ENCODE assay signal across 22 cellular contexts in the genomic region with DNA sequence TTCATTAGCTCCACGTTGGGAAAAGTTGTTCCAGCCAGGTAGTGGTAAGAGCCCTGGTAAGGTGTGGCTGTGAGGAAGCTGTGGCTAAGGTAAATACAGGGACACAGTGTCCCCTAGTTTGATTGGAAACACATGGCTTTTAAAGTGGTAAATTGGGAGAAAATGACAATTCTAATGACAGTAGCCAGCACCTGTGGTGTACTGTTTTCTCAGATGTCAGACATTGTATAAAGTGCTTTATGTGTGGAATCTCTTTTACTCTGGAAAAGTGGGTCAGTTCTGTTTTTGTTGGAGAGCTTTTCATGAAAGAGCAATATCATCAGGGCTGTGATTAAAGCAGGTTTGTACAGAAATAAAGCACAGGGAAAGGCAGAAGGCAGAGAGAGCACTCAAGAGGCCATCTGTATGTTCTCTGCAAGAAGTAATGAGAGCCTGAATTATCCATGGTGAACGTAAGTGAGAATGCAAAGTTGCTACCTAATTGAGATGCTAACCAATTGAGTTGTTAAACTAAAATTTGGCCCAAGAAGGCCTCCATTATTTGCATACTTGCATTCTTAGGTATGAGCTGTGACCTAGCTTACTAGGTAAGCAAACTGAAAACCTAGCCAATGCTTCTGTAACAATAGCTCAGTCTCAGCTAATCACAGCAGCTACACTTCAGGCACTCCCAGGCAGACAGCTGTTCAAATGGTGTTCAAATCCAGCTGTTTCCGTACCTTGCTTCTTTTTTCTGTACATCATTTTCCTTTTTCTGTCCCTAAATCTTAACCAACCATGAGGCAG. TPM values are rescaled to one million over a fixed set of nuclear protein-coding genes. Genes with fewer than 3 reads are reported as not detected.
A peak's percentile ranks its signal among the peaks of the same experiment; 100 is the strongest.
DNase-seq lines count a peak whose midpoint lies in the region; ATAC-seq and TF ChIP-seq lines count a peak whose summit lies in the region.
"Had no signal": no experiment of that assay in that cellular context is flagged by ENCODE, and none has a peak within 500 bp of the region (broad histone marks: within the 10 kb centered on the region; RNA-seq: fewer than 3 reads in every experiment).

No MANE protein-coding gene starts in this region.

- H3K79me2 ChIP-seq in H9 (ENCODE audit: insufficient read depth, low read length), result no peaks in the 10 kb centered on the region
- no peaks in the 10 kb centered on the region for H3K79me2 ChIP-seq in SK-N-SH (ENCODE audit: insufficient read depth)
- H3K79me2 ChIP-seq: parathyroid adenoma had no signal

- no peak overlapping the region for H4K91ac ChIP-seq in H9 (ENCODE audit: insufficient read length, low read depth, low read length)

- H3K4me3 Mint-ChIP-seq in H9 (no peak overlapping the region), nephron (no peak overlapping the region)
- H3K4me3 Mint-ChIP-seq: activated T-cell treated with anti-CD3 and anti-CD28 coated beads, Interleukin-2, amount 50 U/mL, for 72 hours; CD8-positive, alpha-beta T cell; stimulated activated naive B cell treated with anti-CD40 and anti-IgM and Interleukin-4, amounts not matched to agents 10 μg/mL and 1 μg/mL and 100 μg/mL, for 72 hours had no signal

- H3K4me3 ChIP-seq in SK-N-SH (ENCODE audit: low read depth in 2 of 2, low read length in 1 of 2), result no peak overlapping the region
- H3K4me3 ChIP-seq: MG63, thyroid gland had no signal

- H2BK15ac ChIP-seq in H9 (ENCODE audit: low read depth, low read length), result no peak overlapping the region

- H2AK5ac ChIP-seq in H9 (ENCODE audit: insufficient read length, low read length), result no peak overlapping the region

- H3K9me2 ChIP-seq in SK-N-SH, result no peaks in the 10 kb centered on the region

- no peaks in the 10 kb centered on the region for H3F3A ChIP-seq in SK-N-SH (replicated peaks; ENCODE audit: insufficient read depth)

- no peak overlapping the region for H3K56ac ChIP-seq in H9 (ENCODE audit: insufficient read length, low read depth, low read length)

- H3K9me3 Mint-ChIP-seq in H9, result no peaks in the 10 kb centered on the region; a peak in 1 of 5 replicates
- H3K9me3 Mint-ChIP-seq in nephron, result no peaks in the 10 kb centered on the region
- H3K9me3 Mint-ChIP-seq: activated T-cell treated with anti-CD3 and anti-CD28 coated beads, Interleukin-2, amount 50 U/mL, for 72 hours; CD8-positive, alpha-beta T cell had no signal

- H3K9me3 ChIP-seq in H9 (ENCODE audit: control insufficient read depth, low read depth, low read length) (no peaks in the 10 kb centered on the region), SK-N-SH (no peaks in the 10 kb centered on the region)
- H3K9me3 ChIP-seq: MG63, thyroid gland had no signal

- no peaks in the 10 kb centered on the region for H3K23me2 ChIP-seq in H9 (ENCODE audit: insufficient read length, low read depth, low read length, poor library complexity, severe bottlenecking)

- no peak overlapping the region for H3K4me2 ChIP-seq in H9 (ENCODE audit: insufficient read depth, insufficient read length, low read length)
- H3K4me2 ChIP-seq in SK-N-SH, result no peak overlapping the region

- H3K4me1 ChIP-seq in H9 (ENCODE audit: insufficient read depth, low read length), result peaks cover 11% of the 10 kb centered on the region
- peaks cover 0 to 19% of the 10 kb centered on the region in 2 experiments; a peak in 2 of 4 replicates for H3K4me1 ChIP-seq in SK-N-SH (ENCODE audit: control insufficient read depth in 1 of 2, insufficient read depth in 2 of 2, low read depth in 1 of 2, low read length in 1 of 2)
- H3K4me1 ChIP-seq: parathyroid adenoma, thyroid gland had no signal

- H3K9ac ChIP-seq in H9 (ENCODE audit: extremely low read depth, insufficient read length, low read length), result no peak overlapping the region
- H3K9ac ChIP-seq in SK-N-SH, result no peak overlapping the region
- H3K9ac ChIP-seq: parathyroid adenoma had no signal

- DNase-seq in H9 (no peak), NCI-H1930 (lab: John Stamatoyannopoulos, UW) (peak; percentile 58 to 82), SK-N-SH (peak; percentile 37), posterior cingulate gyrus (no peak)
- DNase-seq: activated naive CD4-positive, alpha-beta T cell treated with anti-CD3 and anti-CD28 coated beads, Interleukin-2, amount 50 U/mL, for 16 hours; activated T-cell treated with anti-CD3 and anti-CD28 coated beads, Interleukin-2, amount 50 U/mL, for 72 hours; anterior cingulate cortex; CD8-positive, alpha-beta T cell; central memory CD4-positive, alpha-beta T cell; DMS79 treated with DMSO at 0.1 percent for 48 hours; foreskin fibroblast; islet precursor cell; MG63; NCI-H2029; NK-92 treated with Interleukin-12 subunit alpha and Interleukin-12 subunit beta, amount 100 ng/mL, for 24 hours; stimulated activated CD4-positive, alpha-beta T cell treated with anti-CD3 and anti-CD28 coated beads, Interleukin-2, amount 100 ng/mL, for 24 hours; stimulated activated naive B cell treated with anti-CD40 and anti-IgM and Interleukin-4, amounts not matched to agents 10 μg/mL and 1 μg/mL and 100 μg/mL, for 72 hours; thyroid gland had no signal

- H3K27me3 ChIP-seq in H9 (ENCODE audit: insufficient read depth, low read length) (no peaks in the 10 kb centered on the region), SK-N-SH (ENCODE audit: insufficient read depth) (no peaks in the 10 kb centered on the region)
- H3K27me3 ChIP-seq: MG63, thyroid gland had no signal

- no peak overlapping the region for H2BK20ac ChIP-seq in H9 (ENCODE audit: low read depth, low read length, poor library complexity, severe bottlenecking)

- no peak overlapping the region for H3K14ac ChIP-seq in H9 (ENCODE audit: insufficient read depth, low read length)

- no peaks in the 10 kb centered on the region for H3K36me3 ChIP-seq in SK-N-SH (replicated peaks in 1 of 2; ENCODE audit: control insufficient read depth in 1 of 2, insufficient read depth in 2 of 2, low read length in 1 of 2)
- H3K36me3 ChIP-seq: MG63, thyroid gland had no signal

- intact Hi-C loops in posterior cingulate gyrus (cut with DNase I), result no loop called here

- H3K18ac ChIP-seq in H9 (ENCODE audit: insufficient read length, low read depth, low read length), result no peak overlapping the region

- H3K23ac ChIP-seq in H9 (ENCODE audit: insufficient read length, low read depth, low read length), result no peak overlapping the region

- H2BK120ac ChIP-seq in H9 (ENCODE audit: low read depth, low read length, poor library complexity, severe bottlenecking), result no peak overlapping the region

- peaks cover 0 to 5% (median 4%) of the 10 kb centered on the region in 3 experiments; a peak in 3 of 7 replicates for H3K36me3 Mint-ChIP-seq in H9 (ENCODE audit: insufficient read depth in 1 of 3, low read depth in 3 of 3)
- H3K36me3 Mint-ChIP-seq in nephron (ENCODE audit: low read depth), result no peaks in the 10 kb centered on the region
- H3K36me3 Mint-ChIP-seq: CD8-positive, alpha-beta T cell; stimulated activated naive B cell treated with anti-CD40 and anti-IgM and Interleukin-4, amounts not matched to agents 10 μg/mL and 1 μg/mL and 100 μg/mL, for 72 hours had no signal

- H3K4me1 Mint-ChIP-seq in H9, result peaks cover 19 to 30% of the 10 kb centered on the region in 2 experiments
- H3K4me1 Mint-ChIP-seq in nephron, result peaks cover 32% of the 10 kb centered on the region
- H3K4me1 Mint-ChIP-seq: stimulated activated naive B cell treated with anti-CD40 and anti-IgM and Interleukin-4, amounts not matched to agents 10 μg/mL and 1 μg/mL and 100 μg/mL, for 72 hours had no signal

- TF ChIP-seq CTCF in H9 (conservative IDR thresholded peaks at IDR 0.05), result no peak
- TF ChIP-seq CTCF in SK-N-SH (IDR thresholded peaks at IDR 0.05), result no peak
- no peak for TF ChIP-seq CTCF in nephron (IDR thresholded peaks at IDR 0.05; ENCODE audit: unreplicated experiment in 3 of 3)

- POLR2A ChIA-PET in SK-N-SH (lab: Yijun Ruan, JAX), result interaction anchor here (0.7 kb wide), 1 partner anchor 10 kb away, joined by 3 read pairs; no protein-coding TSS in a partner anchor

- TF ChIP-seq EP300 in SK-N-SH (IDR thresholded peaks at IDR 0.05; ENCODE audit: borderline replicate concordance in 1 of 2, low read depth in 1 of 2, low read length in 1 of 2), result peak in 1 of 2 experiments; percentile 49; a peak in 2 of 4 replicates

- H2AFZ ChIP-seq in H9 (ENCODE audit: low read length), result no peak overlapping the region
- no peak overlapping the region for H2AFZ ChIP-seq in SK-N-SH (ENCODE audit: low read depth)
- H2AFZ ChIP-seq: parathyroid adenoma had no signal

- H3K27me3 Mint-ChIP-seq in H9 (ENCODE audit: low read depth), result no peaks in the 10 kb centered on the region
- no peaks in the 10 kb centered on the region for H3K27me3 Mint-ChIP-seq in nephron (ENCODE audit: low read depth)
- H3K27me3 Mint-ChIP-seq: stimulated activated naive B cell treated with anti-CD40 and anti-IgM and Interleukin-4, amounts not matched to agents 10 μg/mL and 1 μg/mL and 100 μg/mL, for 72 hours had no signal

- no CpG with 5 or more reads among the region's 3 CpGs for WGBS in H9 (ENCODE audit: extremely low coverage, insufficient read length, low lambda C conversion rate)
- 36% methylated on average over 3 of the region's 3 CpGs for WGBS in SK-N-SH (ENCODE audit: low lambda C conversion rate)

- H4K20me1 ChIP-seq in H9 (ENCODE audit: control insufficient read depth, insufficient read depth, insufficient read length) (no peaks in the 10 kb centered on the region), SK-N-SH (ENCODE audit: insufficient read depth) (no peaks in the 10 kb centered on the region)

- CTCF ChIA-PET in SK-N-SH (lab: Yijun Ruan, JAX), result interaction anchor here (0.5 to 1.5 kb wide), 3 partner anchors 17 to 181 kb away, joined by 3 read pairs; no protein-coding TSS in a partner anchor

- no peak overlapping the region for H4K8ac ChIP-seq in H9 (replicated peaks; ENCODE audit: insufficient read length, low read depth, low read length)

- H4K5ac ChIP-seq in H9 (ENCODE audit: insufficient read length, low read depth, low read length), result no peak overlapping the region

- peak overlapping the region; percentile 15 to 67 (median 62); a peak in 4 of 7 replicates for H3K27ac Mint-ChIP-seq in H9
- H3K27ac Mint-ChIP-seq in nephron, result peak overlapping the region in 2 of 3 experiments; percentile 47 to 64
- H3K27ac Mint-ChIP-seq: activated T-cell treated with anti-CD3 and anti-CD28 coated beads, Interleukin-2, amount 50 U/mL, for 72 hours; CD8-positive, alpha-beta T cell; stimulated activated naive B cell treated with anti-CD40 and anti-IgM and Interleukin-4, amounts not matched to agents 10 μg/mL and 1 μg/mL and 100 μg/mL, for 72 hours had no signal

- no peak overlapping the region for H3K4ac ChIP-seq in H9 (ENCODE audit: low read depth, low read length)

- H3K27ac ChIP-seq in H9 (ENCODE audit: insufficient read length, low read depth, low read length) (peak overlapping the region; percentile 8), SK-N-SH (ENCODE audit: low read depth in 2 of 2, low read length in 1 of 2) (peak overlapping the region in 1 of 2 experiments; percentile 80; a peak in 2 of 4 replicates)
- H3K27ac ChIP-seq: parathyroid adenoma, thyroid gland had no signal

- H3T11ph ChIP-seq in H9 (ENCODE audit: low read length), result no peak overlapping the region

- peak; percentile 20 for TF ChIP-seq RAD21 in SK-N-SH (IDR thresholded peaks at IDR 0.05; ENCODE audit: low read length)

- H2BK12ac ChIP-seq in H9 (ENCODE audit: insufficient read length, low read depth, low read length), result no peak overlapping the region

- H3K79me1 ChIP-seq in H9 (ENCODE audit: insufficient read depth, low read depth, low read length, poor library complexity, severe bottlenecking), result no peaks in the 10 kb centered on the region

- ATAC-seq in HG03095 (IDR thresholded peaks at IDR 0.05; ENCODE audit: unreplicated experiment) (no peak), HG03196 (IDR thresholded peaks at IDR 0.05; ENCODE audit: unreplicated experiment) (no peak)
- ATAC-seq: activated T-cell treated with anti-CD3 and anti-CD28 coated beads, Interleukin-2, amount 50 U/mL, for 72 hours; CD8-positive, alpha-beta T cell; stimulated activated naive B cell treated with anti-CD40 and anti-IgM and Interleukin-4, amounts not matched to agents 10 μg/mL and 1 μg/mL and 100 μg/mL, for 72 hours had no signal

- no peak overlapping the region for H2BK5ac ChIP-seq in H9 (ENCODE audit: insufficient read length, low read length)

RNA-seq across cellular contexts. Expression of a gene that starts 28.2 kb away (rescaled TPM):
- total RNA-seq in H9 (2021), result 8.0 and 8.3 TPM in 2 replicates
- polyA plus RNA-seq in SK-N-SH (2012; rRNA removed), result 0.12 and 0.44 TPM in 2 replicates
- 0.53 and 1.3 TPM in 2 replicates for polyA plus RNA-seq in SK-N-SH (2012; cell fraction: cytosol; rRNA removed)
- 0.15 and 0.16 TPM in 2 replicates for polyA plus RNA-seq in SK-N-SH (2012; cell fraction: nucleus; rRNA removed)
- total RNA-seq: activated T-cell treated with anti-CD3 and anti-CD28 coated beads, Interleukin-2, amount 50 U/mL, for 72 hours; CD8-positive, alpha-beta T cell had no signal

Comparison
In these comparisons a context has a peak if more than half of its experiments do, and no peak if none do; other contexts are left out.
1. DNase-seq: peak in NCI-H1930 (2 of 2) and SK-N-SH (single experiment); none in H9 (single experiment) and posterior cingulate gyrus (0 of 10).